ENCODE assay signal across 18 cellular contexts in genomic region chr13:112158961-112159360, GRCh38.
"Had no signal": no experiment of that assay in that cellular context is flagged by ENCODE, and none has a peak within 500 bp of the region (broad histone marks: within the 10 kb centered on the region; RNA-seq: fewer than 3 reads in every experiment).

No MANE protein-coding gene starts in this region.

- H3K36me3 ChIP-seq: cardiac muscle cell, prostate gland, thyroid gland had no signal

- ATAC-seq: activated CD4-positive, CD25-positive, alpha-beta regulatory T cell treated with anti-CD3 and anti-CD28 coated beads, Interleukin-2, amount 50 U/mL, for 24 hours; activated T-cell treated with anti-CD3 and anti-CD28 coated beads, Interleukin-2, amount 50 U/mL, for 72 hours; body of pancreas; left ventricle myocardium superior had no signal

- H3K4me3 ChIP-seq: body of pancreas, cardiac muscle cell, prostate gland, thyroid gland had no signal

- H3K27me3 ChIP-seq: body of pancreas, thyroid gland had no signal

- H3K4me1 ChIP-seq: body of pancreas, prostate gland, thyroid gland had no signal

- DNase-seq: activated CD4-positive, alpha-beta memory T cell treated with anti-CD3 and anti-CD28 coated beads, Interleukin-2, amount 10 ng/mL, durations not matched to agents 7 days and 5 days; activated CD4-positive, alpha-beta T cell treated with anti-CD3 and anti-CD28 coated beads, Interleukin-2, amount 10 ng/mL, durations not matched to agents 24 days and 14 days; activated gamma-delta T cell; activated naive CD4-positive, alpha-beta T cell treated with anti-CD3 and anti-CD28 coated beads, Interleukin-2, amount 50 U/mL, for 16 hours; activated T-cell treated with anti-CD3 and anti-CD28 coated beads, Interleukin-2, amount 50 U/mL, for 72 hours; body of pancreas; dermis blood vessel endothelial cell; effector CD8-positive, alpha-beta T cell; hippocampal formation; left ventricle myocardium superior; mammary epithelial cell; midbrain; stimulated activated CD4-positive, alpha-beta T cell treated with anti-CD3 and anti-CD28 coated beads, Interleukin-4, amount 100 ng/mL, for 24 hours; stimulated activated naive CD4-positive, alpha-beta T cell treated with Interleukin-2 at 50 U/mL for 16 hours; thyroid gland had no signal

- H3K27ac ChIP-seq: body of pancreas, cardiac muscle cell, prostate gland, thyroid gland had no signal

- H3K9me3 ChIP-seq: body of pancreas, prostate gland, thyroid gland had no signal
